8 cellular contexts compared by ENCODE assay signal in genomic region chr18:48777026-48777736, GRCh38.
DNase-seq lines count a peak whose midpoint lies in the region; ATAC-seq and TF ChIP-seq lines count a peak whose summit lies in the region.

No MANE protein-coding gene starts in this region.

- H3K4me1 Mint-ChIP-seq in stimulated activated effector memory CD8-positive, alpha-beta T cell treated with anti-CD3 and anti-CD28 coated beads, Interleukin-12 subunit alpha, Interleukin-12 subunit beta, amount 100 ng/mL, for 72 hours = peaks cover 21% of the 10 kb centered on the region

- no peaks in the 10 kb centered on the region for H3K9me3 Mint-ChIP-seq in stimulated activated effector memory CD8-positive, alpha-beta T cell treated with anti-CD3 and anti-CD28 coated beads, Interleukin-12 subunit alpha, Interleukin-12 subunit beta, amount 100 ng/mL, for 72 hours

- H3K79me2 ChIP-seq in DOHH2 (ENCODE audit: control insufficient read depth, low read length) = no peaks in the 10 kb centered on the region
- 0 out of 2 replicates have a peak, but pooled peaks cover 5% of the 10 kb centered on the region for H3K79me2 ChIP-seq in MM.1S (ENCODE audit: low read length)

- peaks cover 4% of the 10 kb centered on the region; the same call in 1 of the 2 replicates for H3K4me1 ChIP-seq in DOHH2 (ENCODE audit: control insufficient read depth, low read length)
- H3K4me1 ChIP-seq in MM.1S (ENCODE audit: low read length) = peaks cover 14% of the 10 kb centered on the region

- H3K9me3 ChIP-seq in DOHH2 (ENCODE audit: control insufficient read depth, insufficient read depth, low read length) = no peaks in the 10 kb centered on the region
- no peaks in the 10 kb centered on the region for H3K9me3 ChIP-seq in MM.1S (replicated peaks; ENCODE audit: insufficient read depth, low read length)

- H3K27ac ChIP-seq in DOHH2 (ENCODE audit: low read depth, low read length) (no peak overlapping the region), MM.1S (ENCODE audit: low read length) (no peak overlapping the region)

- no peak overlapping the region for H3K4me2 ChIP-seq in DOHH2 (ENCODE audit: low read length)
- peak overlapping the region; percentile 25; the same call in 1 of the 2 replicates for H3K4me2 ChIP-seq in MM.1S (ENCODE audit: low read depth, low read length)

- peak overlapping the region; percentile 32 for H3K27ac Mint-ChIP-seq in stimulated activated effector memory CD8-positive, alpha-beta T cell treated with anti-CD3 and anti-CD28 coated beads, Interleukin-12 subunit alpha, Interleukin-12 subunit beta, amount 100 ng/mL, for 72 hours

- H3K27me3 ChIP-seq in DOHH2 (ENCODE audit: control insufficient read depth, low read length) = peaks cover 5% of the 10 kb centered on the region; the same call in 1 of the 2 replicates
- no peaks in the 10 kb centered on the region for H3K27me3 ChIP-seq in MM.1S (replicated peaks; ENCODE audit: insufficient read depth, low read length)

- H4K20me1 ChIP-seq in DOHH2 (ENCODE audit: control insufficient read depth, insufficient read depth, low read depth, low read length) (no peaks in the 10 kb centered on the region; the same call in 1 of the 2 replicates), MM.1S (ENCODE audit: insufficient read depth, low read length) (no peaks in the 10 kb centered on the region)

- no peaks in the 10 kb centered on the region for H3K36me3 Mint-ChIP-seq in stimulated activated effector memory CD8-positive, alpha-beta T cell treated with anti-CD3 and anti-CD28 coated beads, Interleukin-12 subunit alpha, Interleukin-12 subunit beta, amount 100 ng/mL, for 72 hours

- TF ChIP-seq CTCF in DOHH2 (IDR thresholded peaks at IDR 0.05; ENCODE audit: low read depth, low read length, poor library complexity, severe bottlenecking) = peak; percentile 96
- TF ChIP-seq CTCF in MM.1S (IDR thresholded peaks at IDR 0.05; ENCODE audit: low read length) = peak; percentile 92

- H2AFZ ChIP-seq in MM.1S (ENCODE audit: low read length) = peak overlapping the region; percentile 17; the same call in 1 of the 2 replicates

- peak; percentile 62 for ATAC-seq in GM21390 (IDR thresholded peaks at IDR 0.05; ENCODE audit: unreplicated experiment)
- peak; percentile 89 for ATAC-seq in stimulated activated effector memory CD8-positive, alpha-beta T cell treated with anti-CD3 and anti-CD28 coated beads, Interleukin-12 subunit alpha, Interleukin-12 subunit beta, amount 100 ng/mL, for 72 hours

- no peak overlapping the region for H3K9ac ChIP-seq in MM.1S (ENCODE audit: low read length)

- peak overlapping the region; percentile 7 for H3K4me3 Mint-ChIP-seq in stimulated activated effector memory CD8-positive, alpha-beta T cell treated with anti-CD3 and anti-CD28 coated beads, Interleukin-12 subunit alpha, Interleukin-12 subunit beta, amount 100 ng/mL, for 72 hours

- no peaks in the 10 kb centered on the region for H3K36me3 ChIP-seq in DOHH2 (ENCODE audit: control insufficient read depth, low read length)
- no peaks in the 10 kb centered on the region for H3K36me3 ChIP-seq in MM.1S (replicated peaks; ENCODE audit: insufficient read depth, low read length)

- DNase-seq in MM.1S = peak; percentile 68
- peak; percentile 58 to 59 for DNase-seq in activated CD4-positive, alpha-beta T cell treated with anti-CD3 and anti-CD28 coated beads, Interleukin-2, amount 50 U/mL, for 4 hours
- DNase-seq in ecto neural progenitor cell (ENCODE audit: low spot score) = peak; percentile 83
- peak; percentile 44 for DNase-seq in midbrain (lab: John Stamatoyannopoulos, UW)
- DNase-seq in stimulated activated effector memory CD8-positive, alpha-beta T cell treated with anti-CD3 and anti-CD28 coated beads, Interleukin-12 subunit alpha, Interleukin-12 subunit beta, amount 100 ng/mL, for 72 hours (ENCODE audit: low spot score in 2 of 2) = peak; percentile 77 to 78
- no peak for DNase-seq in NCI-H2107 treated with DMSO at 0.1 percent for 48 hours (lab: John Stamatoyannopoulos, UW; ENCODE audit: unreplicated experiment)

- no peak overlapping the region for H3K4me3 ChIP-seq in DOHH2 (ENCODE audit: low read length)
- no peak overlapping the region for H3K4me3 ChIP-seq in MM.1S (ENCODE audit: low read length)

- H3K9me2 ChIP-seq in DOHH2 (replicated peaks; ENCODE audit: control insufficient read depth, low read length) (no peaks in the 10 kb centered on the region), MM.1S (replicated peaks; ENCODE audit: insufficient read depth, low read length) (no peaks in the 10 kb centered on the region)

- H3F3A ChIP-seq in DOHH2 (ENCODE audit: control insufficient read depth, insufficient read depth) (no peaks in the 10 kb centered on the region), MM.1S (ENCODE audit: insufficient read depth, low read length) (no peaks in the 10 kb centered on the region)
